ENCODE assay signal across 10 cellular contexts in genomic region chr5:14417232-14417730, GRCh38.
A peak's percentile ranks its signal among the peaks of the same experiment; 100 is the strongest.
DNase-seq lines count a peak whose midpoint lies in the region; ATAC-seq and TF ChIP-seq lines count a peak whose summit lies in the region.
"Had no signal": no experiment of that assay in that cellular context is flagged by ENCODE, and none has a peak within 500 bp of the region (broad histone marks: within the 10 kb centered on the region; RNA-seq: fewer than 3 reads in every experiment).

No MANE protein-coding gene starts in this region.

- peaks cover 48% of the 10 kb centered on the region for H3K4me1 Mint-ChIP-seq in activated T-cell treated with anti-CD3 and anti-CD28 coated beads, Interleukin-2, amount 50 U/mL, for 4 hours (ENCODE audit: low read depth)
- peaks cover 43% of the 10 kb centered on the region for H3K4me1 Mint-ChIP-seq in type B pancreatic cell (ENCODE audit: unreplicated experiment)

- no peak for ATAC-seq in activated T-cell treated with anti-CD3 and anti-CD28 coated beads, Interleukin-2, amount 50 U/mL, for 4 hours
- no peak for ATAC-seq in GM19324 (IDR thresholded peaks at IDR 0.05; ENCODE audit: low FRiP score, unreplicated experiment)

- H3K36me3 Mint-ChIP-seq in activated T-cell treated with anti-CD3 and anti-CD28 coated beads, Interleukin-2, amount 50 U/mL, for 4 hours (ENCODE audit: insufficient read depth), result no peaks in the 10 kb centered on the region
- peaks cover 40% of the 10 kb centered on the region for H3K36me3 Mint-ChIP-seq in type B pancreatic cell

- no peak for DNase-seq in activated T-cell treated with anti-CD3 and anti-CD28 coated beads, Interleukin-2, amount 50 U/mL, for 4 hours
- DNase-seq in activated T-cell treated with anti-CD3 and anti-CD28 coated beads, Interleukin-2, amount 50 U/mL, for 48 hours, result no peak
- DNase-seq in astrocyte of the spinal cord (ENCODE audit: low read depth, low spot score) (peak; percentile 92), kidney glomerular epithelial cell (lab: John Stamatoyannopoulos, UW) (peak; percentile 85), type B pancreatic cell (ENCODE audit: extremely low spot score, unreplicated experiment) (no peak), NCI-H1417 treated with DMSO at 0.1 percent for 48 hours (lab: John Stamatoyannopoulos, UW) (no peak)
- no peak for DNase-seq in activated effector memory CD4-positive, alpha-beta T cell treated with anti-CD3 and anti-CD28 coated beads, Interleukin-2, amount 50 U/mL, for 16 hours
- DNase-seq: caudate nucleus, NCI-H1105 had no signal

- in situ Hi-C loops in astrocyte of the spinal cord (cut with HindIII; ENCODE audit: low sequenced_read_pairs), result no loop called here

- H3K9me3 Mint-ChIP-seq in activated T-cell treated with anti-CD3 and anti-CD28 coated beads, Interleukin-2, amount 50 U/mL, for 4 hours, result no peaks in the 10 kb centered on the region
- no peaks in the 10 kb centered on the region for H3K9me3 Mint-ChIP-seq in type B pancreatic cell

- TF ChIP-seq CTCF in astrocyte of the spinal cord (IDR thresholded peaks at IDR 0.05; ENCODE audit: low read depth, low read length) (no peak), type B pancreatic cell (conservative IDR thresholded peaks at IDR 0.05) (no peak)

- H3K4me3 Mint-ChIP-seq in activated T-cell treated with anti-CD3 and anti-CD28 coated beads, Interleukin-2, amount 50 U/mL, for 4 hours, result peak overlapping the region; percentile 33
- peak overlapping the region; percentile 64 for H3K4me3 Mint-ChIP-seq in type B pancreatic cell

- H3K27ac Mint-ChIP-seq in type B pancreatic cell, result peak overlapping the region; percentile 79

- H3K4me3 ChIP-seq in astrocyte of the spinal cord (ENCODE audit: low read depth, low read length), result no peak overlapping the region

- peaks cover 2% of the 10 kb centered on the region for H3K27me3 Mint-ChIP-seq in activated T-cell treated with anti-CD3 and anti-CD28 coated beads, Interleukin-2, amount 50 U/mL, for 4 hours (ENCODE audit: low read depth)
- H3K27me3 Mint-ChIP-seq in type B pancreatic cell, result no peaks in the 10 kb centered on the region

Comparison
In these comparisons a context has a peak if more than half of its experiments do, and no peak if none do; other contexts are left out.
1. DNase-seq: peak in astrocyte of the spinal cord (single experiment) and kidney glomerular epithelial cell (single experiment); none in activated T-cell treated with anti-CD3 and anti-CD28 coated beads, Interleukin-2, amount 50 U/mL, for 4 hours (single experiment), activated T-cell treated with anti-CD3 and anti-CD28 coated beads, Interleukin-2, amount 50 U/mL, for 48 hours (0 of 2), type B pancreatic cell (single experiment), activated effector memory CD4-positive, alpha-beta T cell treated with anti-CD3 and anti-CD28 coated beads, Interleukin-2, amount 50 U/mL, for 16 hours (single experiment) and NCI-H1417 treated with DMSO at 0.1 percent for 48 hours (single experiment).